In genomic region chr3:72078661-72079368, GRCh38 we compare ENCODE assay signal across 22 cellular contexts.
DNase-seq lines count a peak whose midpoint lies in the region; ATAC-seq, FAIRE-seq and TF ChIP-seq lines count a peak whose summit lies in the region.
"Had no signal": no experiment of that assay in that cellular context is flagged by ENCODE, and none has a peak within 500 bp of the region (broad histone marks: within the 10 kb centered on the region; RNA-seq: fewer than 3 reads in every experiment).

No MANE protein-coding gene starts in this region.

- peaks cover 11% of the 10 kb centered on the region; the same call in 1 of the 2 replicates for H3K36me3 Mint-ChIP-seq in HFFc6 (ENCODE audit: low read depth)
- peaks cover 0 to 24% (median 8%) of the 10 kb centered on the region in 3 donors for H3K36me3 Mint-ChIP-seq in naive thymus-derived CD8-positive, alpha-beta T cell
- H3K36me3 Mint-ChIP-seq: activated naive CD4-positive, alpha-beta T cell treated with anti-CD3 and anti-CD28 coated beads, Interleukin-2, amount 50 U/mL, for 24 hours had no signal

- peak; percentile 89 for FAIRE-seq in GM18507 (lab: Jason Lieb, UNC)
- FAIRE-seq: G401.6, HTR-8/SVneo had no signal

- TF ChIP-seq CTCF in astrocyte of the cerebellum (IDR thresholded peaks at IDR 0.05; ENCODE audit: low read depth, low read length, missing control alignments) (no peak), HFFc6 (IDR thresholded peaks at IDR 0.05) (no peak)

- no peak overlapping the region for H3K27ac Mint-ChIP-seq in HFFc6
- no peak overlapping the region for H3K27ac Mint-ChIP-seq in naive thymus-derived CD8-positive, alpha-beta T cell
- H3K27ac Mint-ChIP-seq: activated naive CD4-positive, alpha-beta T cell treated with anti-CD3 and anti-CD28 coated beads, Interleukin-2, amount 50 U/mL, for 24 hours had no signal

- DNase-seq in GM18507 (ENCODE audit: extremely low spot score, insufficient read length, low read depth) (no peak), astrocyte of the cerebellum (ENCODE audit: low read depth) (peak; percentile 76), HFFc6 (no peak), erythroblast (lab: John Stamatoyannopoulos, UW) (no peak), DMS53 (lab: John Stamatoyannopoulos, UW) (no peak)
- DNase-seq in naive thymus-derived CD8-positive, alpha-beta T cell: no peak
- DNase-seq: activated CD4-positive, CD25-positive, alpha-beta regulatory T cell; dorsolateral prefrontal cortex; hippocampal formation; kidney glomerular epithelial cell; NCI-H1930; NCI-H510A; nucleus accumbens; PC-9; right cardiac atrium; stimulated activated CD4-positive, alpha-beta T cell treated with anti-CD3 and anti-CD28 coated beads, Interleukin-1b, Interleukin-23, amount 100 ng/mL, for 48 hours had no signal

- no peaks in the 10 kb centered on the region for H3K4me1 Mint-ChIP-seq in HFFc6 (ENCODE audit: low read depth)
- H3K4me1 Mint-ChIP-seq in naive thymus-derived CD8-positive, alpha-beta T cell: peaks cover 3 to 65% (median 10%) of the 10 kb centered on the region in 4 donors

- H3K4me3 ChIP-seq in astrocyte of the cerebellum (ENCODE audit: low read depth, low read length): no peak overlapping the region
- H3K4me3 ChIP-seq: dorsolateral prefrontal cortex, PC-9 had no signal

- in situ Hi-C loops in astrocyte of the cerebellum (cut with HindIII; ENCODE audit: low sequenced_read_pairs): no loop called here

- H3K27me3 Mint-ChIP-seq in HFFc6 (ENCODE audit: insufficient read depth): peaks cover 8% of the 10 kb centered on the region; the same call in 1 of the 2 replicates
- peaks cover 0 to 2% (median 0%) of the 10 kb centered on the region in 5 donors for H3K27me3 Mint-ChIP-seq in naive thymus-derived CD8-positive, alpha-beta T cell
- H3K27me3 Mint-ChIP-seq: activated naive CD4-positive, alpha-beta T cell treated with anti-CD3 and anti-CD28 coated beads, Interleukin-2, amount 50 U/mL, for 24 hours had no signal

- no peak for TF ChIP-seq POLR2A in erythroblast (IDR thresholded peaks at IDR 0.05; ENCODE audit: low read length)

- H3K4me3 Mint-ChIP-seq in HFFc6: no peak overlapping the region
- H3K4me3 Mint-ChIP-seq in naive thymus-derived CD8-positive, alpha-beta T cell: no peak overlapping the region
- H3K4me3 Mint-ChIP-seq: activated naive CD4-positive, alpha-beta T cell treated with anti-CD3 and anti-CD28 coated beads, Interleukin-2, amount 50 U/mL, for 24 hours had no signal

- POLR2A ChIA-PET in naive thymus-derived CD8-positive, alpha-beta T cell (lab: Charles Lee): no interaction called here

- peaks cover 19% of the 10 kb centered on the region for H3K9me3 Mint-ChIP-seq in HFFc6
- peaks cover 0 to 26% (median 13%) of the 10 kb centered on the region in 9 donors for H3K9me3 Mint-ChIP-seq in naive thymus-derived CD8-positive, alpha-beta T cell
- H3K9me3 Mint-ChIP-seq: activated naive CD4-positive, alpha-beta T cell treated with anti-CD3 and anti-CD28 coated beads, Interleukin-2, amount 50 U/mL, for 24 hours had no signal

- ATAC-seq in GM21529 (IDR thresholded peaks at IDR 0.05; ENCODE audit: unreplicated experiment): peak; percentile 15
- ATAC-seq in HG03565 (IDR thresholded peaks at IDR 0.05; ENCODE audit: unreplicated experiment): peak; percentile 23
- ATAC-seq in naive thymus-derived CD8-positive, alpha-beta T cell: no peak
- ATAC-seq: HCT116, right cardiac atrium had no signal

Comparison
In these comparisons a context has a peak if more than half of its experiments do, and no peak if none do; other contexts are left out.
1. ATAC-seq: peak in GM21529 (single experiment) and HG03565 (single experiment); none in naive thymus-derived CD8-positive, alpha-beta T cell (0 of 2).